ENCODE assay signal across 27 cellular contexts in genomic region chr3:116019254-116019763, GRCh38.
"Had no signal": no experiment of that assay in that cellular context is flagged by ENCODE, and none has a peak within 500 bp of the region (broad histone marks: within the 10 kb centered on the region; RNA-seq: fewer than 3 reads in every experiment).

No MANE protein-coding gene starts in this region.

- H3K27ac ChIP-seq: brain microvascular endothelial cell, coronary artery, dorsolateral prefrontal cortex, gastrocnemius medialis, heart left ventricle, WERI-Rb-1 had no signal

- H3K4me3 ChIP-seq: coronary artery, dorsolateral prefrontal cortex, gastrocnemius medialis, heart left ventricle had no signal

- DNase-seq: activated B cell treated with CpG ODN at 0.5 μM for 24 hours; activated CD4-positive, alpha-beta T cell treated with anti-CD3 and anti-CD28 coated beads for 48 hours; activated CD4-positive, alpha-beta T cell treated with anti-CD3 and anti-CD28 coated beads, Interleukin-2, amount 50 U/mL, for 1 hour; activated CD4-positive, alpha-beta T cell treated with anti-CD3 and anti-CD28 coated beads, Interleukin-2, amount 50 U/mL, for 48 hours; activated CD8-positive, alpha-beta memory T cell treated with anti-CD3 and anti-CD28 coated beads for 24 hours; activated CD8-positive, alpha-beta T cell treated with anti-CD3 and anti-CD28 coated beads for 36 hours; activated effector memory CD4-positive, alpha-beta T cell treated with Interleukin-2 at 50 U/mL for 16 hours; activated gamma-delta T cell treated with Interleukin-2 at 50 U/mL for 16 hours; activated naive CD4-positive, alpha-beta T cell treated with anti-CD3 and anti-CD28 coated beads, Interleukin-2, amount 50 U/mL, for 16 hours; activated naive CD4-positive, alpha-beta T cell treated with Interleukin-2 at 50 U/mL for 16 hours; activated T-cell treated with anti-CD3 and anti-CD28 coated beads, Interleukin-2, amount 50 U/mL, for 4 hours; amniotic stem cell; anterior cingulate cortex; brain microvascular endothelial cell; dorsolateral prefrontal cortex; effector memory CD4-positive, alpha-beta T cell; endodermal cell; gastrocnemius medialis; glutamatergic neuron; heart left ventricle; T-helper 9 cell; WERI-Rb-1 had no signal

- FAIRE-seq: astrocyte, bronchial epithelial cell had no signal

- H3K27me3 ChIP-seq: brain microvascular endothelial cell, dorsolateral prefrontal cortex, gastrocnemius medialis, heart left ventricle had no signal

- H3K9me3 ChIP-seq: gastrocnemius medialis, heart left ventricle had no signal

- ATAC-seq: activated CD4-positive, CD25-positive, alpha-beta regulatory T cell treated with anti-CD3 and anti-CD28 coated beads, Interleukin-2, amount 50 U/mL, for 24 hours; activated CD8-positive, alpha-beta T cell treated with anti-CD3 and anti-CD28 coated beads for 36 hours; activated T-cell treated with anti-CD3 and anti-CD28 coated beads, Interleukin-2, amount 50 U/mL, for 4 hours; activated T-helper 17 cell treated with anti-CD3 and anti-CD28 coated beads, Interleukin-2, amount 50 U/mL, for 72 hours; gastrocnemius medialis; heart left ventricle had no signal

- H3K4me1 ChIP-seq: gastrocnemius medialis, heart left ventricle had no signal

- H3K36me3 ChIP-seq: brain microvascular endothelial cell, gastrocnemius medialis, heart left ventricle, WERI-Rb-1 had no signal
